8 cellular contexts compared by ENCODE assay signal in the genomic region with DNA sequence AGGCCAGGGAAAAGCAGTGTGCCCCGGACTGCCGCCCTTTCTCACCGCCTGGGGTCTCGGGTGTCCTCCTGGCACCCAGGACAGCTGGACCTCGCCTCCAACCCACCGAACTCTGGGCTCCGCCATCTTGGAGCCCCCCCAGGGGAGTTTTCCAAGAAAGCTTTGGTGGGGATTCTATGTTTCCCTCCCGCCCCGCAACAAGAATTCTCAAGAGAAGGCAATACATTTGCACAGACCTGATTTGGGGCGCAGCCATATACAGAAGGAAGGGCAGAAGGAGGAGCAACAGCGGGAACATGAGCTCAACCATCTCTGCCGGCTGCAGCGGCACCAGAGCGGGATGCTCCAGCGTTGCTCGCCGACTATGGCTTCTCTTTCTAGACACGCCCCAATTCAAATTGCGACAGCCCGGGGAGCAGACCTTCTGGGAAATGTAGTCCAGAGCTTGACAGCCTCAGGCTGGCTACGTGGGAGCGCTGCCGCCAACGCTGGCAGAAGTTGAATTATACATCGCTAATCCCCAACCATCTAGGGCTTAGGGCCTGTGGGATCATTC. TPM values are rescaled to one million over a fixed set of nuclear protein-coding genes. Genes with fewer than 3 reads are reported as not detected.
DNase-seq lines count a peak whose midpoint lies in the region; ATAC-seq and TF ChIP-seq lines count a peak whose summit lies in the region.

A gene with protein sequence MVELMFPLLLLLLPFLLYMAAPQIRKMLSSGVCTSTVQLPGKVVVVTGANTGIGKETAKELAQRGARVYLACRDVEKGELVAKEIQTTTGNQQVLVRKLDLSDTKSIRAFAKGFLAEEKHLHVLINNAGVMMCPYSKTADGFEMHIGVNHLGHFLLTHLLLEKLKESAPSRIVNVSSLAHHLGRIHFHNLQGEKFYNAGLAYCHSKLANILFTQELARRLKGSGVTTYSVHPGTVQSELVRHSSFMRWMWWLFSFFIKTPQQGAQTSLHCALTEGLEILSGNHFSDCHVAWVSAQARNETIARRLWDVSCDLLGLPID (minus strand): TSS at position 371 of the 556 bp plus-strand sequence. CDS start 61 bp downstream, at position 310.

- H3K79me2 ChIP-seq in trophoblast cell (ENCODE audit: control insufficient read depth, insufficient read depth, low read length, poor library complexity): peaks cover 5% of the 10 kb centered on the region

- H3K9me3 ChIP-seq in adipocyte (ENCODE audit: control insufficient read depth, low read length) (no peaks in the 10 kb centered on the region), cardiac muscle cell (ENCODE audit: low read depth) (no peaks in the 10 kb centered on the region), trophoblast cell (ENCODE audit: insufficient read depth, low read depth, low read length) (no peaks in the 10 kb centered on the region), transverse colon (no peaks in the 10 kb centered on the region)

- H3K27me3 ChIP-seq in adipocyte (replicated peaks; ENCODE audit: control insufficient read depth, insufficient read depth, low read length): no peaks in the 10 kb centered on the region
- peaks cover 4% of the 10 kb centered on the region for H3K27me3 ChIP-seq in cardiac muscle cell
- H3K27me3 ChIP-seq in trophoblast cell (ENCODE audit: insufficient read depth, low read length): no peaks in the 10 kb centered on the region
- H3K27me3 ChIP-seq in transverse colon: no peaks in the 10 kb centered on the region

- peak within 1 kb of the TSS; percentile 65 for H2AFZ ChIP-seq in trophoblast cell (ENCODE audit: insufficient read depth, low read length, poor library complexity)

- H3K36me3 ChIP-seq in adipocyte (ENCODE audit: control insufficient read depth, insufficient read depth, low read length, severe bottlenecking): peaks cover 22% of the 10 kb centered on the region
- H3K36me3 ChIP-seq in cardiac muscle cell: peaks cover 14% of the 10 kb centered on the region
- peaks cover 6 to 16% of the 10 kb centered on the region in 2 experiments for H3K36me3 ChIP-seq in trophoblast cell (ENCODE audit: control insufficient read depth in 1 of 2, insufficient read depth in 2 of 2, low read length in 2 of 2)
- peaks cover 0 to 12% (median 0%) of the 10 kb centered on the region in 4 donors for H3K36me3 ChIP-seq in transverse colon

- intact Hi-C loops in transverse colon (cut with DNase I; ENCODE audit: low total_unique reads): loop anchor here (10.0 kb wide), 1 partner anchor 101 kb away; no protein-coding TSS in a partner anchor

- peak within 1 kb of the TSS; percentile 82 for H2BK120ac ChIP-seq in trophoblast cell (ENCODE audit: insufficient read depth, low read length, poor library complexity)

- peaks cover 19% of the 10 kb centered on the region for H3K4me1 ChIP-seq in adipocyte (ENCODE audit: control insufficient read depth, insufficient read depth, low read length)
- H3K4me1 ChIP-seq in cardiac muscle cell (ENCODE audit: low read depth): peaks cover 7% of the 10 kb centered on the region
- peaks cover 6 to 9% of the 10 kb centered on the region in 2 experiments for H3K4me1 ChIP-seq in trophoblast cell (ENCODE audit: control insufficient read depth in 1 of 2, insufficient read depth in 2 of 2, low read length in 2 of 2)
- peaks cover 0 to 18% (median 5%) of the 10 kb centered on the region in 4 donors for H3K4me1 ChIP-seq in transverse colon

- peak within 1 kb of the TSS; percentile 89 for H3K27ac ChIP-seq in cardiac muscle cell
- H3K27ac ChIP-seq in trophoblast cell (ENCODE audit: low read depth, low read length): peak within 1 kb of the TSS; percentile 90
- peak within 1 kb of the TSS; percentile 87 to 91 (median 89) for H3K27ac ChIP-seq in transverse colon

- peaks cover 7% of the 10 kb centered on the region for H3K79me1 ChIP-seq in trophoblast cell (ENCODE audit: low read length)

- peak within 1 kb of the TSS; percentile 84 for H4K8ac ChIP-seq in trophoblast cell (ENCODE audit: low read depth, low read length)

- H4K12ac ChIP-seq in trophoblast cell (ENCODE audit: low read depth, low read length): peak within 1 kb of the TSS; percentile 71

- peak; percentile 88 for ATAC-seq in HG02678 (IDR thresholded peaks at IDR 0.05; ENCODE audit: unreplicated experiment)

- TF ChIP-seq EP300 in transverse colon (IDR thresholded peaks at IDR 0.05; ENCODE audit: low read depth): no peak

- no peak within 1 kb of the TSS for H3K23ac ChIP-seq in trophoblast cell (ENCODE audit: low read length)

- DNase-seq in GM12864 (ENCODE audit: low read depth) (peak; percentile 62), NCI-H1417 (lab: John Stamatoyannopoulos, UW) (peak; percentile 88 to 95 (median 94)), T follicular helper cell (ENCODE audit: low read depth) (peak; percentile 77), adipocyte (ENCODE audit: low read depth) (peak; percentile 98), cardiac muscle cell (ENCODE audit: low read depth in 1 of 2, low spot score in 1 of 2) (peak; percentile 94), trophoblast cell (peak; percentile 84 to 95), transverse colon (peak; percentile 90)

- H4K91ac ChIP-seq in trophoblast cell (ENCODE audit: low read depth, low read length): peak within 1 kb of the TSS; percentile 90

- WGBS in trophoblast cell (ENCODE audit: extremely low coverage, insufficient coverage, insufficient read length): no CpG with 5 or more reads among the region's 25 CpGs
- 1% methylated on average over 25 of the region's 25 CpGs; no CpG with 5 or more reads in 1 of the 2 donors for WGBS in transverse colon (ENCODE audit: low coverage in 1 of 2), 2 donors

- TF ChIP-seq CTCF in GM12864 (IDR thresholded peaks at IDR 0.05; ENCODE audit: low read depth, low read length, missing control alignments): no peak
- no peak for TF ChIP-seq CTCF in cardiac muscle cell (IDR thresholded peaks at IDR 0.05; ENCODE audit: low read depth, low read length)
- TF ChIP-seq CTCF in transverse colon (IDR thresholded peaks at IDR 0.05): no peak

- peak within 1 kb of the TSS; percentile 88 for H2BK5ac ChIP-seq in trophoblast cell (ENCODE audit: low read depth, low read length, poor library complexity)

- H2AK5ac ChIP-seq in trophoblast cell (ENCODE audit: low read length): peak within 1 kb of the TSS; percentile 61

- H3K4ac ChIP-seq in trophoblast cell (ENCODE audit: low read depth, low read length): peak within 1 kb of the TSS; percentile 85

- TF ChIP-seq POLR2A in transverse colon (IDR thresholded peaks at IDR 0.05): peak; percentile 78

- peak within 1 kb of the TSS; percentile 77 for H3K18ac ChIP-seq in trophoblast cell (ENCODE audit: low read length)

- H3K9ac ChIP-seq in adipocyte (ENCODE audit: low read length) (peak within 1 kb of the TSS; percentile 92), trophoblast cell (ENCODE audit: low read length) (peak within 1 kb of the TSS; percentile 96)

- peak within 1 kb of the TSS; percentile 78 for H3K14ac ChIP-seq in trophoblast cell (ENCODE audit: low read length)

- no peak within 1 kb of the TSS for H2BK12ac ChIP-seq in trophoblast cell (ENCODE audit: low read length)

- in situ Hi-C loops in transverse colon (cut with MboI; ENCODE audit: low pct_ligation_motif_present in 1 of 4, low pct_unique_long_range_greater_than_20kb in 1 of 4, low sequenced_read_pairs in 3 of 4): no loop called here

- peak within 1 kb of the TSS; percentile 83 for H3K4me2 ChIP-seq in trophoblast cell (ENCODE audit: low read length)

- H3K4me3 ChIP-seq in GM12864 (ENCODE audit: low read depth, low read length) (peak within 1 kb of the TSS; percentile 84), adipocyte (ENCODE audit: low read length) (peak within 1 kb of the TSS; percentile 91), cardiac muscle cell (peak within 1 kb of the TSS; percentile 88), trophoblast cell (ENCODE audit: low read depth, low read length) (peak within 1 kb of the TSS; percentile 89), transverse colon (peak within 1 kb of the TSS; percentile 69 to 93 (median 82))

RNA-seq across cellular contexts. Expression of the gene that starts here (rescaled TPM):
- total RNA-seq in cardiac muscle cell: 41.7 and 61.2 TPM in 2 replicates
- polyA plus RNA-seq in cardiac muscle cell: 70.5 and 92.2 TPM in 2 replicates
- 113 and 115 TPM in 2 replicates for polyA plus RNA-seq in trophoblast cell (2013)
- total RNA-seq in transverse colon: 10 to 100 TPM; 30.8 to 53.9 (median 37.2) TPM

Comparison
In these comparisons a context has a peak if more than half of its experiments do, and no peak if none do; other contexts are left out.
1. Peak in every context shown above with its lines: DNase-seq, ATAC-seq, H3K4me3 ChIP-seq and H3K27ac ChIP-seq.